In genomic region chr6:15551798-15552197, GRCh38 we compare ENCODE assay signal across 1 cellular context.
TF ChIP-seq lines count a peak whose summit lies in the region.

No MANE protein-coding gene starts in this region.

TF ChIP-seq in K562, 482 proteins besides CTCF, POLR2A, EP300 and RAD21 (continued from another document):
- TF ChIP-seq ZNF311 (CRISPR knock-in tag; IDR thresholded peaks at IDR 0.05), result peak; percentile 73; the same call in 1 of the 2 replicates
- TF ChIP-seq TBP (optimal IDR thresholded peaks at IDR 0.05; ENCODE audit: low read depth, low read length), result no peak
- TF ChIP-seq POLR2AphosphoS2 (IDR thresholded peaks at IDR 0.05; ENCODE audit: low read length), result no peak
- no peak for TF ChIP-seq JUN (IDR thresholded peaks at IDR 0.05; ENCODE audit: borderline replicate concordance, low read depth, low read length)
- TF ChIP-seq JUN (CRISPR knock-in tag; IDR thresholded peaks at IDR 0.05; ENCODE audit: borderline replicate concordance), result no peak
- TF ChIP-seq BRD4 (IDR thresholded peaks at IDR 0.05), result no peak
- TF ChIP-seq PRMT5 (CRISPR knock-in tag; IDR thresholded peaks at IDR 0.05), result no peak
- TF ChIP-seq RBM25 (IDR thresholded peaks at IDR 0.05; ENCODE audit: low read depth, low read length, severe bottlenecking), result no peak
- no peak for TF ChIP-seq ZBTB11 (CRISPR knock-in tag; IDR thresholded peaks at IDR 0.05)
- TF ChIP-seq POLR2G (IDR thresholded peaks at IDR 0.05; ENCODE audit: low read depth, low read length), result no peak
- peak; percentile 52; the same call in 1 of the 2 replicates for TF ChIP-seq CREM (IDR thresholded peaks at IDR 0.05; ENCODE audit: low read depth)
- no peak for TF ChIP-seq ZNF57 (CRISPR knock-in tag; IDR thresholded peaks at IDR 0.05)
- peak; percentile 55; the same call in 1 of the 2 replicates for TF ChIP-seq ZNF239 (CRISPR knock-in tag; IDR thresholded peaks at IDR 0.05)
- 0 out of 2 replicates have a peak, but pooled peaks have one; percentile 47 for TF ChIP-seq ZNF324 (CRISPR knock-in tag; IDR thresholded peaks at IDR 0.05)
- no peak for TF ChIP-seq ZKSCAN1 (IDR thresholded peaks at IDR 0.05; ENCODE audit: low read depth, low read length)
- peak; percentile 72 for TF ChIP-seq TFAP4 (CRISPR knock-in tag; IDR thresholded peaks at IDR 0.05; ENCODE audit: borderline replicate concordance)
- TF ChIP-seq GABPB2 (CRISPR knock-in tag; conservative IDR thresholded peaks at IDR 0.05), result no peak
- TF ChIP-seq NR4A1 (CRISPR knock-in tag; IDR thresholded peaks at IDR 0.05), result 0 out of 2 replicates have a peak, but pooled peaks have one; percentile 58
- no peak for TF ChIP-seq NR4A1 (tag; IDR thresholded peaks at IDR 0.05)
